28 cellular contexts compared by ENCODE assay signal in genomic region chr5:23648656-23649055, GRCh38.
"Had no signal": no experiment of that assay in that cellular context is flagged by ENCODE, and none has a peak within 500 bp of the region (broad histone marks: within the 10 kb centered on the region; RNA-seq: fewer than 3 reads in every experiment).

No MANE protein-coding gene starts in this region.

- DNase-seq: activated CD4-positive, alpha-beta memory T cell treated with anti-CD3 and anti-CD28 coated beads for 36 hours; activated CD4-positive, alpha-beta T cell treated with anti-CD3 and anti-CD28 coated beads, Interleukin-2, amount 10 ng/mL, durations not matched to agents 7 days and 5 days; activated CD4-positive, CD25-positive, alpha-beta regulatory T cell; activated CD8-positive, alpha-beta memory T cell treated with anti-CD3 and anti-CD28 coated beads for 24 hours; activated effector memory CD4-positive, alpha-beta T cell treated with anti-CD3 and anti-CD28 coated beads, Interleukin-2, amount 50 U/mL, for 16 hours; activated naive CD4-positive, alpha-beta T cell treated with Interleukin-2 at 50 U/mL for 16 hours; activated naive CD8-positive, alpha-beta T cell treated with anti-CD3 and anti-CD28 coated beads, Interleukin-2, amount 50 U/mL, for 24 hours; activated T-cell treated with anti-CD3 and anti-CD28 coated beads, Interleukin-2, amount 50 U/mL, for 4 hours; amygdala; KG1; MM.1S; NCI-H1105; NCI-H1436 treated with DMSO at 0.1 percent for 48 hours; NCI-H1930; NCI-H2171; NCI-H345; NCI-H510A; NCI-H526 treated with DMSO at 0.1 percent for 48 hours; NCI-H82; RPMI8226; T-cell; T-helper 2 cell; T1000 had no signal

- H3K36me3 Mint-ChIP-seq: activated CD4-positive, alpha-beta memory T cell treated with anti-CD3 and anti-CD28 coated beads for 36 hours; brain; T-cell had no signal

- H3K4me1 Mint-ChIP-seq: activated CD4-positive, alpha-beta T cell treated with anti-CD3 and anti-CD28 coated beads, Interleukin-2, amount 10 ng/mL, durations not matched to agents 7 days and 5 days; activated naive CD8-positive, alpha-beta T cell treated with anti-CD3 and anti-CD28 coated beads, Interleukin-2, amount 50 U/mL, for 24 hours; brain; T-cell had no signal

- H3K4me3 Mint-ChIP-seq: activated CD4-positive, alpha-beta memory T cell treated with anti-CD3 and anti-CD28 coated beads for 36 hours; activated CD4-positive, alpha-beta T cell treated with anti-CD3 and anti-CD28 coated beads, Interleukin-2, amount 10 ng/mL, durations not matched to agents 7 days and 5 days; activated naive CD8-positive, alpha-beta T cell treated with anti-CD3 and anti-CD28 coated beads, Interleukin-2, amount 50 U/mL, for 24 hours; activated T-cell treated with anti-CD3 and anti-CD28 coated beads, Interleukin-2, amount 50 U/mL, for 4 hours; brain; T-cell had no signal

- H3K27ac Mint-ChIP-seq: activated CD4-positive, alpha-beta memory T cell treated with anti-CD3 and anti-CD28 coated beads for 36 hours; activated CD4-positive, alpha-beta T cell treated with anti-CD3 and anti-CD28 coated beads, Interleukin-2, amount 10 ng/mL, durations not matched to agents 7 days and 5 days; activated naive CD4-positive, alpha-beta T cell treated with anti-CD3 and anti-CD28 coated beads, Interleukin-2, amount 50 U/mL, for 72 hours; activated naive CD8-positive, alpha-beta T cell treated with anti-CD3 and anti-CD28 coated beads, Interleukin-2, amount 50 U/mL, for 24 hours; brain; T-cell had no signal

- H3K4me3 ChIP-seq: cardiac muscle cell, SK-N-MC had no signal

- H3K36me3 ChIP-seq: cardiac muscle cell had no signal

- H3K27me3 Mint-ChIP-seq: activated CD4-positive, alpha-beta memory T cell treated with anti-CD3 and anti-CD28 coated beads for 36 hours; activated CD4-positive, alpha-beta T cell treated with anti-CD3 and anti-CD28 coated beads, Interleukin-2, amount 10 ng/mL, durations not matched to agents 7 days and 5 days; activated naive CD8-positive, alpha-beta T cell treated with anti-CD3 and anti-CD28 coated beads, Interleukin-2, amount 50 U/mL, for 24 hours; brain; T-cell had no signal

- H3K27me3 ChIP-seq: cardiac muscle cell had no signal

- H3K27ac ChIP-seq: cardiac muscle cell, SK-N-MC, VCaP had no signal
